ENCODE assay signal across 1 cellular context in the genomic region with DNA sequence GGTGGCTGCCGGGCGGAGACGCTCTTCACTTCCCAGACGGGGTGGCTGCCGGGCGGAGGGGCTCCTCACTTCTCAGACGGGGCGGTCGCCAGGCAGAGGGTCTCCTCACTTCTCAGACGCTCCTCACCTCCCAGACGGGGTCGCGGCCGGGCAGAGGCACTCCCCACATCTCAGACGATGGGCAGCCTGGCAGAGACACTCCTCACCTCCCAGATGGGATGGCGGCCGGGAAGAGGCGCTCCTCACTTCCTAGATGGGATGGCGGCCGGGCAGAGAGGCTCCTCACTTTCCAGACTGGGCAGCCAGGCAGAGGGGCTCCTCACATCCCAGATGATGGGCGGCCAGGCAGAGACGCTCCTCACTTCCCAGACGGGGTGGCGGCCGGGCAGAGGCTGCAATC. TPM values are rescaled to one million over a fixed set of nuclear protein-coding genes. Genes with fewer than 3 reads are reported as not detected.
"Had no signal": no experiment of that assay in that cellular context is flagged by ENCODE, and none has a peak within 500 bp of the region (broad histone marks: within the 10 kb centered on the region; RNA-seq: fewer than 3 reads in every experiment).

No MANE protein-coding gene starts in this region.

RNA-seq across cellular contexts. Expression of a gene that starts 28.4 kb away (rescaled TPM):
- total RNA-seq: activated CD8-positive, alpha-beta T cell treated with anti-CD3 and anti-CD28 coated beads for 36 hours had no signal
